Comparison of ENCODE assay signal across 39 cellular contexts in genomic region chr20:39397646-39398045, GRCh38.
"Had no signal": no experiment of that assay in that cellular context is flagged by ENCODE, and none has a peak within 500 bp of the region (broad histone marks: within the 10 kb centered on the region; RNA-seq: fewer than 3 reads in every experiment).

No MANE protein-coding gene starts in this region.

- H3K27ac Mint-ChIP-seq: activated naive CD4-positive, alpha-beta T cell treated with anti-CD3 and anti-CD28 coated beads for 36 hours; activated naive CD4-positive, alpha-beta T cell treated with anti-CD3 and anti-CD28 coated beads, Interleukin-2, amount 10 ng/mL, durations not matched to agents 7 days and 5 days; activated naive CD4-positive, alpha-beta T cell treated with anti-CD3 and anti-CD28 coated beads, Interleukin-2, amount 50 U/mL, for 24 hours; activated naive CD4-positive, alpha-beta T cell treated with anti-CD3 and anti-CD28 coated beads, Interleukin-2, amount 50 U/mL, for 72 hours; activated naive CD8-positive, alpha-beta T cell; activated naive CD8-positive, alpha-beta T cell treated with anti-CD3 and anti-CD28 coated beads for 36 hours; activated naive CD8-positive, alpha-beta T cell treated with anti-CD3 and anti-CD28 coated beads, Interleukin-2, amount 10 ng/mL, durations not matched to agents 7 days and 5 days; activated naive CD8-positive, alpha-beta T cell treated with anti-CD3 and anti-CD28 coated beads, Interleukin-2, amount 50 U/mL, for 24 hours; activated T-cell treated with anti-CD3 and anti-CD28 coated beads, Interleukin-2, amount 50 U/mL, for 24 hours; activated T-cell treated with anti-CD3 and anti-CD28 coated beads, Interleukin-2, amount 50 U/mL, for 72 hours; activated T-helper 1 cell treated with anti-CD3 and anti-CD28 coated beads, Interleukin-12 subunit alpha, Interleukin-12 subunit beta, Interleukin-2, Interleukin-4 antibody, amounts not matched to agents 30 ng/mL and 10 ng/mL and 1 ng/mL, durations not matched to agents 14 hours and 24 hours and 36 hours; activated T-helper 17 cell treated with anti-CD3 and anti-CD28 coated beads, Interleukin-2, amount 50 U/mL, for 72 hours; activated T-helper 2 cell treated with anti-CD3 and anti-CD28 coated beads, Interferon-gamma antibody, Interleukin-2, Interleukin-4, amounts not matched to agents 10 μg/mL and 5 μg/mL and 100 μg/mL, durations not matched to agents 14 hours and 24 hours and 36 hours; brain had no signal

- H3K27ac ChIP-seq: adrenal gland, ascending aorta, body of pancreas, brain microvascular endothelial cell, breast epithelium, cardiac muscle cell had no signal

- H3K9me3 ChIP-seq: adrenal gland, ascending aorta, body of pancreas, breast epithelium had no signal

- FAIRE-seq: astrocyte, bronchial epithelial cell had no signal

- ATAC-seq: activated naive CD4-positive, alpha-beta T cell treated with anti-CD3 and anti-CD28 coated beads, Interleukin-2, amount 50 U/mL, for 72 hours; activated naive CD8-positive, alpha-beta T cell treated with anti-CD3 and anti-CD28 coated beads, Interleukin-2, amount 50 U/mL, for 24 hours; activated T-cell treated with anti-CD3 and anti-CD28 coated beads, Interleukin-2, amount 50 U/mL, for 4 hours; activated T-cell treated with anti-CD3 and anti-CD28 coated beads, Interleukin-2, amount 50 U/mL, for 72 hours; activated T-helper 17 cell treated with anti-CD3 and anti-CD28 coated beads, Interleukin-2, amount 50 U/mL, for 72 hours; body of pancreas had no signal

- DNase-seq: activated effector memory CD4-positive, alpha-beta T cell treated with anti-CD3 and anti-CD28 coated beads, Interleukin-2, amount 50 U/mL, for 16 hours; activated effector memory CD4-positive, alpha-beta T cell treated with Interleukin-2 at 50 U/mL for 16 hours; activated gamma-delta T cell; activated gamma-delta T cell treated with Interleukin-2 at 50 U/mL for 16 hours; activated naive CD4-positive, alpha-beta T cell; activated naive CD4-positive, alpha-beta T cell treated with anti-CD3 and anti-CD28 coated beads for 36 hours; activated naive CD4-positive, alpha-beta T cell treated with anti-CD3 and anti-CD28 coated beads, Interleukin-2, amount 10 ng/mL, durations not matched to agents 7 days and 5 days; activated naive CD4-positive, alpha-beta T cell treated with anti-CD3 and anti-CD28 coated beads, Interleukin-2, amount 50 U/mL, for 16 hours; activated naive CD4-positive, alpha-beta T cell treated with Interleukin-2 at 50 U/mL for 16 hours; activated naive CD8-positive, alpha-beta T cell treated with anti-CD3 and anti-CD28 coated beads for 36 hours; activated naive CD8-positive, alpha-beta T cell treated with anti-CD3 and anti-CD28 coated beads, Interleukin-2, amount 10 ng/mL, durations not matched to agents 7 days and 5 days; activated naive CD8-positive, alpha-beta T cell treated with anti-CD3 and anti-CD28 coated beads, Interleukin-2, amount 50 U/mL, for 24 hours; activated T-cell treated with anti-CD3 and anti-CD28 coated beads, Interleukin-2, amount 50 U/mL, for 24 hours; activated T-cell treated with anti-CD3 and anti-CD28 coated beads, Interleukin-2, amount 50 U/mL, for 4 hours; activated T-cell treated with anti-CD3 and anti-CD28 coated beads, Interleukin-2, amount 50 U/mL, for 48 hours; activated T-cell treated with anti-CD3 and anti-CD28 coated beads, Interleukin-2, amount 50 U/mL, for 72 hours; adrenal gland; amniotic stem cell; amygdala; anterior cingulate cortex; aorta; body of pancreas; brain microvascular endothelial cell; caudate nucleus; central memory CD4-positive, alpha-beta T cell; cerebellar nuclear complex had no signal

- H3K27me3 ChIP-seq: adrenal gland, ascending aorta, body of pancreas, brain microvascular endothelial cell, breast epithelium, cardiac muscle cell had no signal

- H3K4me3 Mint-ChIP-seq: activated naive CD4-positive, alpha-beta T cell treated with anti-CD3 and anti-CD28 coated beads for 36 hours; activated naive CD4-positive, alpha-beta T cell treated with anti-CD3 and anti-CD28 coated beads, Interleukin-2, amount 10 ng/mL, durations not matched to agents 7 days and 5 days; activated naive CD4-positive, alpha-beta T cell treated with anti-CD3 and anti-CD28 coated beads, Interleukin-2, amount 50 U/mL, for 24 hours; activated naive CD8-positive, alpha-beta T cell; activated naive CD8-positive, alpha-beta T cell treated with anti-CD3 and anti-CD28 coated beads for 36 hours; activated naive CD8-positive, alpha-beta T cell treated with anti-CD3 and anti-CD28 coated beads, Interleukin-2, amount 10 ng/mL, durations not matched to agents 7 days and 5 days; activated naive CD8-positive, alpha-beta T cell treated with anti-CD3 and anti-CD28 coated beads, Interleukin-2, amount 50 U/mL, for 24 hours; activated T-cell treated with anti-CD3 and anti-CD28 coated beads, Interleukin-2, amount 50 U/mL, for 24 hours; activated T-cell treated with anti-CD3 and anti-CD28 coated beads, Interleukin-2, amount 50 U/mL, for 4 hours; activated T-cell treated with anti-CD3 and anti-CD28 coated beads, Interleukin-2, amount 50 U/mL, for 72 hours; activated T-helper 1 cell treated with anti-CD3 and anti-CD28 coated beads, Interleukin-12 subunit alpha, Interleukin-12 subunit beta, Interleukin-2, Interleukin-4 antibody, amounts not matched to agents 30 ng/mL and 10 ng/mL and 1 ng/mL, durations not matched to agents 14 hours and 24 hours and 36 hours; activated T-helper 17 cell treated with anti-CD3 and anti-CD28 coated beads, Interleukin-2, amount 50 U/mL, for 72 hours; brain; central memory CD8-positive, alpha-beta T cell had no signal

- H3K9me3 Mint-ChIP-seq: activated naive CD4-positive, alpha-beta T cell treated with anti-CD3 and anti-CD28 coated beads for 36 hours; activated naive CD4-positive, alpha-beta T cell treated with anti-CD3 and anti-CD28 coated beads, Interleukin-2, amount 10 ng/mL, durations not matched to agents 7 days and 5 days; activated naive CD4-positive, alpha-beta T cell treated with anti-CD3 and anti-CD28 coated beads, Interleukin-2, amount 50 U/mL, for 72 hours; activated naive CD8-positive, alpha-beta T cell treated with anti-CD3 and anti-CD28 coated beads for 36 hours; activated naive CD8-positive, alpha-beta T cell treated with anti-CD3 and anti-CD28 coated beads, Interleukin-2, amount 10 ng/mL, durations not matched to agents 7 days and 5 days; activated naive CD8-positive, alpha-beta T cell treated with anti-CD3 and anti-CD28 coated beads, Interleukin-2, amount 50 U/mL, for 24 hours; activated T-cell treated with anti-CD3 and anti-CD28 coated beads, Interleukin-2, amount 50 U/mL, for 24 hours; activated T-cell treated with anti-CD3 and anti-CD28 coated beads, Interleukin-2, amount 50 U/mL, for 72 hours; activated T-helper 1 cell treated with anti-CD3 and anti-CD28 coated beads, Interleukin-12 subunit alpha, Interleukin-12 subunit beta, Interleukin-2, Interleukin-4 antibody, amounts not matched to agents 30 ng/mL and 10 ng/mL and 1 ng/mL, durations not matched to agents 14 hours and 24 hours and 36 hours; activated T-helper 2 cell treated with anti-CD3 and anti-CD28 coated beads, Interferon-gamma antibody, Interleukin-2, Interleukin-4, amounts not matched to agents 10 μg/mL and 5 μg/mL and 100 μg/mL, durations not matched to agents 14 hours and 24 hours and 36 hours; brain had no signal

- H3K4me1 ChIP-seq: adrenal gland, ascending aorta, body of pancreas, breast epithelium had no signal

- H3K4me3 ChIP-seq: adrenal gland, ascending aorta, body of pancreas, breast epithelium, cardiac muscle cell had no signal

- H3K4me1 Mint-ChIP-seq: activated naive CD4-positive, alpha-beta T cell treated with anti-CD3 and anti-CD28 coated beads, Interleukin-2, amount 10 ng/mL, durations not matched to agents 7 days and 5 days; activated naive CD4-positive, alpha-beta T cell treated with anti-CD3 and anti-CD28 coated beads, Interleukin-2, amount 50 U/mL, for 24 hours; activated naive CD8-positive, alpha-beta T cell treated with anti-CD3 and anti-CD28 coated beads for 36 hours; activated naive CD8-positive, alpha-beta T cell treated with anti-CD3 and anti-CD28 coated beads, Interleukin-2, amount 10 ng/mL, durations not matched to agents 7 days and 5 days; activated naive CD8-positive, alpha-beta T cell treated with anti-CD3 and anti-CD28 coated beads, Interleukin-2, amount 50 U/mL, for 24 hours; activated T-helper 17 cell treated with anti-CD3 and anti-CD28 coated beads, Interleukin-2, amount 50 U/mL, for 72 hours; brain; central memory CD8-positive, alpha-beta T cell had no signal

- H3K27me3 Mint-ChIP-seq: activated naive CD4-positive, alpha-beta T cell treated with anti-CD3 and anti-CD28 coated beads, Interleukin-2, amount 10 ng/mL, durations not matched to agents 7 days and 5 days; activated naive CD8-positive, alpha-beta T cell treated with anti-CD3 and anti-CD28 coated beads for 36 hours; activated naive CD8-positive, alpha-beta T cell treated with anti-CD3 and anti-CD28 coated beads, Interleukin-2, amount 10 ng/mL, durations not matched to agents 7 days and 5 days; central memory CD8-positive, alpha-beta T cell had no signal

- H3K36me3 ChIP-seq: adrenal gland, ascending aorta, brain microvascular endothelial cell, breast epithelium, cardiac muscle cell had no signal

- H3K36me3 Mint-ChIP-seq: activated naive CD4-positive, alpha-beta T cell treated with anti-CD3 and anti-CD28 coated beads, Interleukin-2, amount 10 ng/mL, durations not matched to agents 7 days and 5 days; activated naive CD4-positive, alpha-beta T cell treated with anti-CD3 and anti-CD28 coated beads, Interleukin-2, amount 50 U/mL, for 24 hours; activated naive CD4-positive, alpha-beta T cell treated with anti-CD3 and anti-CD28 coated beads, Interleukin-2, amount 50 U/mL, for 72 hours; activated naive CD8-positive, alpha-beta T cell; activated naive CD8-positive, alpha-beta T cell treated with anti-CD3 and anti-CD28 coated beads for 36 hours; activated naive CD8-positive, alpha-beta T cell treated with anti-CD3 and anti-CD28 coated beads, Interleukin-2, amount 10 ng/mL, durations not matched to agents 7 days and 5 days; brain had no signal
